ENCODE assay signal across 18 cellular contexts in the genomic region with DNA sequence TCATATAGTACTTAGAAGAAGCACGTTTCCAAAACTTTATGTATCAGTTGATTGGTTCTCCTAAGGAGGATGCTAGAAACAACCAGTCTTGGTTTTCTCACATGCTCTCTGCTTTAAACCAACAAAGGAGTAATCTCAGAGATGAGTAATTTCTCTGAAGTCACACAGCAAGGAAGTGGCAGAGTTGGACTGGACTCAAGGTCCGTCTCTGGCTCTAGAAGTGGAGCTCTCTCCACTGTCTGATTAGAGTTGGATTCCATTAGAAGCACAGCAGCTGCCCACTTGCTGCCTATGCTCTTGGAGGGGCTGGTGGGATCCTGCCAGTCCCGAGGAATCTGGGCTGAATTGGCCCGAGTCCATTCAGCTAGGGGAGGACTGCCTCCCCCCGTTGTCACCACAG.
"Had no signal": no experiment of that assay in that cellular context is flagged by ENCODE, and none has a peak within 500 bp of the region (broad histone marks: within the 10 kb centered on the region; RNA-seq: fewer than 3 reads in every experiment).

No MANE protein-coding gene starts in this region.

- H3K27me3 ChIP-seq: hepatocyte, neutrophil, upper lobe of right lung had no signal

- H3K9me3 ChIP-seq: lower lobe of right lung, neutrophil, upper lobe of right lung had no signal

- H2AFZ ChIP-seq: hepatocyte had no signal

- H3K4me2 ChIP-seq: hepatocyte had no signal

- H3K36me3 ChIP-seq: lower lobe of right lung, neutrophil, upper lobe of right lung had no signal

- DNase-seq: activated B cell treated with CpG ODN at 0.5 μM for 24 hours; activated CD4-positive, alpha-beta memory T cell treated with anti-CD3 and anti-CD28 coated beads, Interleukin-2, amount 10 ng/mL, durations not matched to agents 7 days and 5 days; activated CD4-positive, alpha-beta T cell treated with anti-CD3 and anti-CD28 coated beads for 4 hours; activated naive CD4-positive, alpha-beta T cell; activated naive CD8-positive, alpha-beta T cell treated with anti-CD3 and anti-CD28 coated beads for 36 hours; activated T-cell treated with anti-CD3 and anti-CD28 coated beads, Interleukin-2, amount 50 U/mL, for 1 hour; islet precursor cell; lower lobe of right lung; natural killer cell; stimulated activated CD8-positive, alpha-beta memory T cell treated with anti-CD3 and anti-CD28 coated beads, Interleukin-4, amount 100 ng/mL, for 48 hours; stimulated activated naive CD4-positive, alpha-beta T cell; SW 1271; upper lobe of right lung had no signal

- H3K27ac ChIP-seq: coronary artery, hepatocyte, lower lobe of right lung, neutrophil, upper lobe of right lung had no signal

- ATAC-seq: activated T-helper 17 cell treated with anti-CD3 and anti-CD28 coated beads, Interleukin-2, amount 50 U/mL, for 72 hours; esophagus mucosa; lower lobe of right lung; natural killer cell; upper lobe of right lung had no signal

- H3K4me3 ChIP-seq: coronary artery, hepatocyte, lower lobe of right lung, upper lobe of right lung had no signal
